1 cellular context compared by ENCODE assay signal in genomic region chr10:13707156-13707881, GRCh38.
A peak's percentile ranks its signal among the peaks of the same experiment; 100 is the strongest.
TF ChIP-seq lines count a peak whose summit lies in the region.

No MANE protein-coding gene starts in this region.

TF ChIP-seq in K562, 482 proteins besides CTCF, POLR2A, EP300 and RAD21 (continued from another document):
- TF ChIP-seq HMBOX1 (IDR thresholded peaks at IDR 0.05): peak; percentile 76; the same call in 1 of the 2 replicates
- no peak for TF ChIP-seq NR2C1 (IDR thresholded peaks at IDR 0.05)
- TF ChIP-seq NR2C1 (tag; IDR thresholded peaks at IDR 0.05): no peak
- no peak for TF ChIP-seq ZNF395 (CRISPR knock-in tag; IDR thresholded peaks at IDR 0.05)
- peak; percentile 18; the same call in 1 of the 2 replicates for TF ChIP-seq ETV1 (tag; conservative IDR thresholded peaks at IDR 0.05; ENCODE audit: low read depth)
- peak; percentile 30; the same call in 1 of the 2 replicates for TF ChIP-seq ZNF263 (CRISPR knock-in tag; IDR thresholded peaks at IDR 0.05; ENCODE audit: borderline replicate concordance)
- TF ChIP-seq SIN3B (IDR thresholded peaks at IDR 0.05; ENCODE audit: low read depth): no peak
- peak; percentile 61; the same call in 1 of the 2 replicates for TF ChIP-seq CXXC5 (CRISPR knock-in tag; IDR thresholded peaks at IDR 0.05)
